16 cellular contexts compared by ENCODE assay signal in the genomic region with DNA sequence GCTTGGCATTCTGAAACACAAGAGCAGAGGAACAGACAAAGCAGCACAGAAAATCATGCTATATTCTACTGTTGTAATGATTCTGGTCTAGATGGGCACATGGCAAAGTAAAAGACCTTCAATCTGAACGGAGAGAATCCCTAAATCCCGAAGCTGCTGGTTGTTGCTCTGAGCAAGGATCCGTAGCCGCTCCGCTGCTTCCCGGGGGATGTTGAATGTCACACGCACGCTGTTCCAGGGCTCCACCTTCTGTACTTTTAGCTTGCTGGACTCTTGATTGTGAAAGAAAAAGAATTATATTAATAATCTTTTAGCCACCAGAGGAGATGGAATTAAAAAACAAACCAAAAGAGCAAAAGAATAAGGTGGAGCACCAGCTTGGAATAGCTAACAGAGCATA. TPM values are rescaled to one million over a fixed set of nuclear protein-coding genes. Genes with fewer than 3 reads are reported as not detected.
A peak's percentile ranks its signal among the peaks of the same experiment; 100 is the strongest.
DNase-seq lines count a peak whose midpoint lies in the region; ATAC-seq and TF ChIP-seq lines count a peak whose summit lies in the region.
"Had no signal": no experiment of that assay in that cellular context is flagged by ENCODE, and none has a peak within 500 bp of the region (broad histone marks: within the 10 kb centered on the region; RNA-seq: fewer than 3 reads in every experiment).

No MANE protein-coding gene starts in this region.

- H3K4me1 ChIP-seq in adipocyte (ENCODE audit: control insufficient read depth, insufficient read depth, low read length) = peaks cover 21% of the 10 kb centered on the region
- H3K4me1 ChIP-seq: BLaER1 had no signal

- H3K36me3 Mint-ChIP-seq in glutamatergic neuron (ENCODE audit: unreplicated experiment) = no peaks in the 10 kb centered on the region
- peaks cover 69% of the 10 kb centered on the region for H3K36me3 Mint-ChIP-seq in stimulated activated effector memory CD8-positive, alpha-beta T cell treated with anti-CD3 and anti-CD28 coated beads, Interleukin-12 subunit alpha, Interleukin-12 subunit beta, amount 100 ng/mL, for 72 hours

- H3K27me3 ChIP-seq in adipocyte (replicated peaks; ENCODE audit: control insufficient read depth, insufficient read depth, low read length) = no peaks in the 10 kb centered on the region
- H3K27me3 ChIP-seq: BLaER1 had no signal

- peaks cover 2% of the 10 kb centered on the region for H3K9me3 Mint-ChIP-seq in glutamatergic neuron (ENCODE audit: unreplicated experiment)
- no peaks in the 10 kb centered on the region for H3K9me3 Mint-ChIP-seq in stimulated activated effector memory CD8-positive, alpha-beta T cell treated with anti-CD3 and anti-CD28 coated beads, Interleukin-12 subunit alpha, Interleukin-12 subunit beta, amount 100 ng/mL, for 72 hours
- H3K9me3 Mint-ChIP-seq: CD4-positive, CD25-positive, alpha-beta regulatory T cell; CD8-positive, alpha-beta T cell had no signal

- peaks cover 18% of the 10 kb centered on the region for H3K4me1 Mint-ChIP-seq in glutamatergic neuron (ENCODE audit: low read depth, unreplicated experiment)
- H3K4me1 Mint-ChIP-seq in stimulated activated effector memory CD8-positive, alpha-beta T cell treated with anti-CD3 and anti-CD28 coated beads, Interleukin-12 subunit alpha, Interleukin-12 subunit beta, amount 100 ng/mL, for 72 hours = no peaks in the 10 kb centered on the region
- H3K4me1 Mint-ChIP-seq: B cell had no signal

- peaks cover 31% of the 10 kb centered on the region for H3K36me3 ChIP-seq in adipocyte (ENCODE audit: control insufficient read depth, insufficient read depth, low read length, severe bottlenecking)

- peaks cover 2% of the 10 kb centered on the region for H3K27me3 Mint-ChIP-seq in glutamatergic neuron (ENCODE audit: unreplicated experiment)
- H3K27me3 Mint-ChIP-seq: B cell; CD4-positive, CD25-positive, alpha-beta regulatory T cell had no signal

- H3K27ac Mint-ChIP-seq in glutamatergic neuron (ENCODE audit: unreplicated experiment) = peak overlapping the region; percentile 48
- H3K27ac Mint-ChIP-seq in stimulated activated effector memory CD8-positive, alpha-beta T cell treated with anti-CD3 and anti-CD28 coated beads, Interleukin-12 subunit alpha, Interleukin-12 subunit beta, amount 100 ng/mL, for 72 hours = peak overlapping the region; percentile 17
- H3K27ac Mint-ChIP-seq: B cell; CD8-positive, alpha-beta T cell had no signal

- DNase-seq in adipocyte (ENCODE audit: low read depth) (no peak), glutamatergic neuron (peak; percentile 50), ACHN (no peak), NCI-H510A (lab: John Stamatoyannopoulos, UW) (no peak)
- no peak for DNase-seq in stimulated activated effector memory CD8-positive, alpha-beta T cell treated with anti-CD3 and anti-CD28 coated beads, Interleukin-12 subunit alpha, Interleukin-12 subunit beta, amount 100 ng/mL, for 72 hours (ENCODE audit: low spot score in 2 of 2)
- DNase-seq: Caco-2; CD4-positive, CD25-positive, alpha-beta regulatory T cell; CD8-positive, alpha-beta T cell; DMS153; DND-41; GM23248; H7; HCEC 1CT had no signal

- no peak overlapping the region for H3K9ac ChIP-seq in adipocyte (ENCODE audit: low read length)
- H3K9ac ChIP-seq: BLaER1, GM23248 had no signal

- ATAC-seq in stimulated activated effector memory CD8-positive, alpha-beta T cell treated with anti-CD3 and anti-CD28 coated beads, Interleukin-12 subunit alpha, Interleukin-12 subunit beta, amount 100 ng/mL, for 72 hours = no peak
- ATAC-seq in GM19351 (IDR thresholded peaks at IDR 0.05; ENCODE audit: unreplicated experiment) = no peak
- ATAC-seq: CD8-positive, alpha-beta T cell had no signal

- in situ Hi-C loops in ACHN (cut with HindIII; ENCODE audit: low pct_ligation_motif_present, low pct_unique_long_range_greater_than_20kb, low sequenced_read_pairs) = no loop called here

- TF ChIP-seq CTCF in glutamatergic neuron (IDR thresholded peaks at IDR 0.05; ENCODE audit: partially characterized antibody, unreplicated experiment) = no peak

- H3K4me3 ChIP-seq in adipocyte (ENCODE audit: low read length) = peak overlapping the region; percentile 5
- H3K4me3 ChIP-seq: BLaER1, GM23248 had no signal

- H3K4me3 Mint-ChIP-seq in glutamatergic neuron (ENCODE audit: unreplicated experiment) = no peak overlapping the region
- H3K4me3 Mint-ChIP-seq in stimulated activated effector memory CD8-positive, alpha-beta T cell treated with anti-CD3 and anti-CD28 coated beads, Interleukin-12 subunit alpha, Interleukin-12 subunit beta, amount 100 ng/mL, for 72 hours = no peak overlapping the region
- H3K4me3 Mint-ChIP-seq: B cell; CD4-positive, CD25-positive, alpha-beta regulatory T cell; CD8-positive, alpha-beta T cell had no signal

- H3K9me3 ChIP-seq in adipocyte (ENCODE audit: control insufficient read depth, low read length) = no peaks in the 10 kb centered on the region
- H3K9me3 ChIP-seq: BLaER1, Caco-2 had no signal

RNA-seq across cellular contexts. Expression of gene NCOA6, which starts 49.3 kb away (rescaled TPM):
- 45.6 TPM for total RNA-seq in glutamatergic neuron (ENCODE audit: unreplicated experiment)
